17 cellular contexts compared by ENCODE assay signal in genomic region chr6:82142524-82142923, GRCh38.
DNase-seq lines count a peak whose midpoint lies in the region; ATAC-seq, FAIRE-seq and TF ChIP-seq lines count a peak whose summit lies in the region.
"Had no signal": no experiment of that assay in that cellular context is flagged by ENCODE, and none has a peak within 500 bp of the region (broad histone marks: within the 10 kb centered on the region; RNA-seq: fewer than 3 reads in every experiment).

No MANE protein-coding gene starts in this region.

- H3F3A ChIP-seq in smooth muscle cell (ENCODE audit: low read depth), result peaks cover 6% of the 10 kb centered on the region

- CTCF ChIA-PET in A549 (lab: Yijun Ruan, JAX) (no interaction called here), HEK293 (lab: Yijun Ruan, JAX) (no interaction called here)

- no peak for TF ChIP-seq RAD21 in A549 (conservative IDR thresholded peaks at IDR 0.05 in 1 of 2, IDR thresholded peaks at IDR 0.05 in 1 of 2)

- intact Hi-C loops in left cardiac atrium (cut with DNase I), result loop anchor here in 1 of 2 donors (10.0 kb wide), 1 partner anchor 388 kb away; the partner anchor contains the start of gene TENT5A

- H4K20me1 ChIP-seq in smooth muscle cell (ENCODE audit: low read depth), result no peaks in the 10 kb centered on the region

- no peak overlapping the region for H3K4me2 ChIP-seq in A549
- H3K4me2 ChIP-seq in smooth muscle cell, result peak overlapping the region; percentile 75

- H3K9me3 ChIP-seq in cardiac muscle cell (ENCODE audit: low read depth), result no peaks in the 10 kb centered on the region
- H3K9me3 ChIP-seq in A549, result peaks cover 7% of the 10 kb centered on the region; the same call in 2 of the 3 replicates
- no peaks in the 10 kb centered on the region for H3K9me3 ChIP-seq in HEK293 (ENCODE audit: control insufficient read depth, insufficient read depth, low read depth, low read length)
- no peaks in the 10 kb centered on the region for H3K9me3 ChIP-seq in smooth muscle cell (replicated peaks; ENCODE audit: low read depth)
- H3K9me3 ChIP-seq: BE2C, Caco-2, HAP-1 had no signal

- H3K79me2 ChIP-seq in smooth muscle cell (ENCODE audit: low read depth), result no peaks in the 10 kb centered on the region

- no peak for TF ChIP-seq CTCF in cardiac muscle cell (IDR thresholded peaks at IDR 0.05; ENCODE audit: low read depth, low read length)
- TF ChIP-seq CTCF in A549 (IDR thresholded peaks at IDR 0.05), result no peak
- no peak for TF ChIP-seq CTCF in HEK293 (tag by site-specific recombination; IDR thresholded peaks at IDR 0.05)
- TF ChIP-seq CTCF in smooth muscle cell (IDR thresholded peaks at IDR 0.05; ENCODE audit: borderline replicate concordance, insufficient read depth, poor library complexity, severe bottlenecking), result no peak

- no peak for FAIRE-seq in A549 (lab: Jason Lieb, UNC)
- FAIRE-seq: GM12892, H1, HepG2, HTR-8/SVneo had no signal

- H3K27ac ChIP-seq in cardiac muscle cell (peak overlapping the region; percentile 75), A549 (no peak overlapping the region), HEK293 (ENCODE audit: extremely low read depth, low read depth, low read length) (no peak overlapping the region), smooth muscle cell (ENCODE audit: low read depth) (peak overlapping the region; percentile 97)

- POLR2A ChIA-PET in A549 (lab: Yijun Ruan, JAX), result no interaction called here
- POLR2A ChIA-PET in HEK293 (lab: Yijun Ruan, JAX), result no interaction called here

- H2AFZ ChIP-seq in smooth muscle cell (ENCODE audit: low read depth), result no peak overlapping the region

- H3K4me3 ChIP-seq in cardiac muscle cell, result no peak overlapping the region
- no peak overlapping the region for H3K4me3 ChIP-seq in A549
- no peak overlapping the region for H3K4me3 ChIP-seq in HEK293 (ENCODE audit: low read depth, low read length)
- H3K4me3 ChIP-seq in smooth muscle cell, result no peak overlapping the region
- H3K4me3 ChIP-seq: HAP-1 had no signal

- no peak overlapping the region for H3K9ac ChIP-seq in smooth muscle cell (ENCODE audit: low read depth)

- DNase-seq in cardiac muscle cell (ENCODE audit: low read depth in 1 of 2, low spot score in 1 of 2) (no peak), left cardiac atrium (no peak), A549 (ENCODE audit: low read depth in 1 of 2, low spot score in 1 of 2) (no peak), smooth muscle cell (lab: John Stamatoyannopoulos, UW; ENCODE audit: unreplicated experiment) (no peak), NCI-H187 (lab: John Stamatoyannopoulos, UW) (no peak)
- no peak for DNase-seq in stimulated activated naive CD8-positive, alpha-beta T cell treated with anti-CD3 and anti-CD28 coated beads, Interleukin-15, Interleukin-2, amounts not matched to agents 100 U/mL and 50 U/mL, for 24 hours
- DNase-seq: BE2C; Caco-2; CD8-positive, alpha-beta memory T cell; DND-41; GDM1 had no signal

- ATAC-seq in left cardiac atrium (no peak), A549 (no peak)
- no peak for ATAC-seq in stimulated activated naive CD8-positive, alpha-beta T cell treated with anti-CD3 and anti-CD28 coated beads, Interleukin-15, Interleukin-2, amounts not matched to agents 100 U/mL and 50 U/mL, for 24 hours
- ATAC-seq: HepG2 had no signal

- H3K36me3 ChIP-seq in cardiac muscle cell (no peaks in the 10 kb centered on the region), HEK293 (ENCODE audit: control insufficient read depth in 2 of 2, insufficient read depth in 1 of 2, low read length in 2 of 2) (no peaks in the 10 kb centered on the region), smooth muscle cell (ENCODE audit: low read depth) (no peaks in the 10 kb centered on the region)
- H3K36me3 ChIP-seq: BE2C, HAP-1 had no signal

- no peak for TF ChIP-seq EP300 in A549 (IDR thresholded peaks at IDR 0.05)

- 98% methylated on average over 4 of the region's 4 CpGs for WGBS in A549 (ENCODE audit: missing lambda C conversion rate)
- 100% methylated on average over 4 of the region's 4 CpGs for WGBS in smooth muscle cell (ENCODE audit: low lambda C conversion rate)

- H3K27me3 ChIP-seq in cardiac muscle cell (no peaks in the 10 kb centered on the region), smooth muscle cell (ENCODE audit: low read depth) (no peaks in the 10 kb centered on the region)
- H3K27me3 ChIP-seq: BE2C had no signal

- peaks cover 24% of the 10 kb centered on the region for H3K4me1 ChIP-seq in cardiac muscle cell (ENCODE audit: low read depth)
- H3K4me1 ChIP-seq in A549, result peaks cover 27% of the 10 kb centered on the region
- H3K4me1 ChIP-seq in HEK293 (ENCODE audit: control insufficient read depth, insufficient read depth, low read length), result peaks cover 5% of the 10 kb centered on the region; the same call in 1 of the 2 replicates
- peaks cover 14% of the 10 kb centered on the region for H3K4me1 ChIP-seq in smooth muscle cell (ENCODE audit: low read depth)
- H3K4me1 ChIP-seq: HAP-1 had no signal

- no peak for TF ChIP-seq POLR2A in A549 (IDR thresholded peaks at IDR 0.05; ENCODE audit: low read length)

TF ChIP-seq in A549, 52 proteins besides CTCF, POLR2A, EP300 and RAD21:
- no peak for TF ChIP-seq FOSB (CRISPR knock-in tag; IDR thresholded peaks at IDR 0.05)
- TF ChIP-seq FOSL2 (IDR thresholded peaks at IDR 0.05), result no peak
- TF ChIP-seq FOSL2 (CRISPR knock-in tag; IDR thresholded peaks at IDR 0.05), result no peak
- TF ChIP-seq ZC3H11A (IDR thresholded peaks at IDR 0.05), result peak; percentile 24; the same call in 1 of the 2 replicates

TF ChIP-seq in HEK293, 187 proteins besides CTCF, POLR2A, EP300 and RAD21 (continues in another document):
- TF ChIP-seq ZNF558 (tag by site-specific recombination; IDR thresholded peaks at IDR 0.05) (peak; percentile 57; the same call in 1 of the 2 replicates), ZXDB (tag by site-specific recombination; IDR thresholded peaks at IDR 0.05) (peak; percentile 58; the same call in 1 of the 2 replicates), ZNF133 (tag by site-specific recombination; IDR thresholded peaks at IDR 0.05) (no peak), ZNF426 (tag by site-specific recombination; IDR thresholded peaks at IDR 0.05) (peak; percentile 77)
- TF ChIP-seq, protein P1, sequence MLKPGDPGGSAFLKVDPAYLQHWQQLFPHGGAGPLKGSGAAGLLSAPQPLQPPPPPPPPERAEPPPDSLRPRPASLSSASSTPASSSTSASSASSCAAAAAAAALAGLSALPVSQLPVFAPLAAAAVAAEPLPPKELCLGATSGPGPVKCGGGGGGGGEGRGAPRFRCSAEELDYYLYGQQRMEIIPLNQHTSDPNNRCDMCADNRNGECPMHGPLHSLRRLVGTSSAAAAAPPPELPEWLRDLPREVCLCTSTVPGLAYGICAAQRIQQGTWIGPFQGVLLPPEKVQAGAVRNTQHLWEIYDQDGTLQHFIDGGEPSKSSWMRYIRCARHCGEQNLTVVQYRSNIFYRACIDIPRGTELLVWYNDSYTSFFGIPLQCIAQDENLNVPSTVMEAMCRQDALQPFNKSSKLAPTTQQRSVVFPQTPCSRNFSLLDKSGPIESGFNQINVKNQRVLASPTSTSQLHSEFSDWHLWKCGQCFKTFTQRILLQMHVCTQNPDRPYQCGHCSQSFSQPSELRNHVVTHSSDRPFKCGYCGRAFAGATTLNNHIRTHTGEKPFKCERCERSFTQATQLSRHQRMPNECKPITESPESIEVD (tag by site-specific recombination; IDR thresholded peaks at IDR 0.05), result no peak
- TF ChIP-seq, protein P2, sequence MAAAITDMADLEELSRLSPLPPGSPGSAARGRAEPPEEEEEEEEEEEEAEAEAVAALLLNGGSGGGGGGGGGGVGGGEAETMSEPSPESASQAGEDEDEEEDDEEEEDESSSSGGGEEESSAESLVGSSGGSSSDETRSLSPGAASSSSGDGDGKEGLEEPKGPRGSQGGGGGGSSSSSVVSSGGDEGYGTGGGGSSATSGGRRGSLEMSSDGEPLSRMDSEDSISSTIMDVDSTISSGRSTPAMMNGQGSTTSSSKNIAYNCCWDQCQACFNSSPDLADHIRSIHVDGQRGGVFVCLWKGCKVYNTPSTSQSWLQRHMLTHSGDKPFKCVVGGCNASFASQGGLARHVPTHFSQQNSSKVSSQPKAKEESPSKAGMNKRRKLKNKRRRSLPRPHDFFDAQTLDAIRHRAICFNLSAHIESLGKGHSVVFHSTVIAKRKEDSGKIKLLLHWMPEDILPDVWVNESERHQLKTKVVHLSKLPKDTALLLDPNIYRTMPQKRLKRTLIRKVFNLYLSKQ (tag by site-specific recombination; IDR thresholded peaks at IDR 0.05; ENCODE audit: borderline replicate concordance), result no peak
- TF ChIP-seq, protein P3, sequence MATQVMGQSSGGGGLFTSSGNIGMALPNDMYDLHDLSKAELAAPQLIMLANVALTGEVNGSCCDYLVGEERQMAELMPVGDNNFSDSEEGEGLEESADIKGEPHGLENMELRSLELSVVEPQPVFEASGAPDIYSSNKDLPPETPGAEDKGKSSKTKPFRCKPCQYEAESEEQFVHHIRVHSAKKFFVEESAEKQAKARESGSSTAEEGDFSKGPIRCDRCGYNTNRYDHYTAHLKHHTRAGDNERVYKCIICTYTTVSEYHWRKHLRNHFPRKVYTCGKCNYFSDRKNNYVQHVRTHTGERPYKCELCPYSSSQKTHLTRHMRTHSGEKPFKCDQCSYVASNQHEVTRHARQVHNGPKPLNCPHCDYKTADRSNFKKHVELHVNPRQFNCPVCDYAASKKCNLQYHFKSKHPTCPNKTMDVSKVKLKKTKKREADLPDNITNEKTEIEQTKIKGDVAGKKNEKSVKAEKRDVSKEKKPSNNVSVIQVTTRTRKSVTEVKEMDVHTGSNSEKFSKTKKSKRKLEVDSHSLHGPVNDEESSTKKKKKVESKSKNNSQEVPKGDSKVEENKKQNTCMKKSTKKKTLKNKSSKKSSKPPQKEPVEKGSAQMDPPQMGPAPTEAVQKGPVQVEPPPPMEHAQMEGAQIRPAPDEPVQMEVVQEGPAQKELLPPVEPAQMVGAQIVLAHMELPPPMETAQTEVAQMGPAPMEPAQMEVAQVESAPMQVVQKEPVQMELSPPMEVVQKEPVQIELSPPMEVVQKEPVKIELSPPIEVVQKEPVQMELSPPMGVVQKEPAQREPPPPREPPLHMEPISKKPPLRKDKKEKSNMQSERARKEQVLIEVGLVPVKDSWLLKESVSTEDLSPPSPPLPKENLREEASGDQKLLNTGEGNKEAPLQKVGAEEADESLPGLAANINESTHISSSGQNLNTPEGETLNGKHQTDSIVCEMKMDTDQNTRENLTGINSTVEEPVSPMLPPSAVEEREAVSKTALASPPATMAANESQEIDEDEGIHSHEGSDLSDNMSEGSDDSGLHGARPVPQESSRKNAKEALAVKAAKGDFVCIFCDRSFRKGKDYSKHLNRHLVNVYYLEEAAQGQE (tag by site-specific recombination; IDR thresholded peaks at IDR 0.05), result peak; percentile 68

Comparison
In these comparisons a context has a peak if more than half of its experiments do, and no peak if none do; other contexts are left out.
1. H3K27ac ChIP-seq: peak in cardiac muscle cell (single experiment) and smooth muscle cell (single experiment); none in A549 (0 of 2) and HEK293 (single experiment).